Comparison of ENCODE assay signal across 1 cellular context in genomic region chr19:3115916-3116602, GRCh38.
A peak's percentile ranks its signal among the peaks of the same experiment; 100 is the strongest.
TF ChIP-seq lines count a peak whose summit lies in the region.

No MANE protein-coding gene starts in this region.

TF ChIP-seq in A549, 52 proteins besides CTCF, POLR2A, EP300 and RAD21:
- TF ChIP-seq MAX (IDR thresholded peaks at IDR 0.05), result 0 out of 2 replicates have a peak, but pooled peaks have one; percentile 46
- TF ChIP-seq CEBPB (IDR thresholded peaks at IDR 0.05), result peak in 1 of 2 experiments; percentile 53; a peak in 2 of 4 replicates
- TF ChIP-seq ZC3H11A (IDR thresholded peaks at IDR 0.05), result no peak
